ENCODE assay signal across 17 cellular contexts in the genomic region with DNA sequence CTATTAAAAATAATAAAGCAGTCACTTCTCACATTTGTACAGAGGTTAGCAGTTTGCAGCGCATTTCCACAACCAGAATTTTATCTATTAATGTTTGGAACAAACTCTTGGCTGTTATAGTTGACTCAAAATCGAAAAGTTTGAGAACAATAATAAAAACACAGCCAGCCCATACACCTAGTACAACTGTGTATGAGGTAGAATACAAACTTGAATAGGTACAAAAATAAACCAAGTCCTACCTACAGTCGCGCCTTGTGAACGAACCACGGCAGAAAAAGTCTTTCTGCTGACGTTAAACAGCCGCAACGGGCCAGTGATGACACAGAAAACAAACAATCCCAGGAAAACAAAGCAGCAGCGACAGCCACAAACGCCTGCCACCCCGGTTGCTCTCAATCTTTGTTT. TPM values are rescaled to one million over a fixed set of nuclear protein-coding genes. Genes with fewer than 3 reads are reported as not detected.
DNase-seq lines count a peak whose midpoint lies in the region; ATAC-seq and TF ChIP-seq lines count a peak whose summit lies in the region.
"Had no signal": no experiment of that assay in that cellular context is flagged by ENCODE, and none has a peak within 500 bp of the region (broad histone marks: within the 10 kb centered on the region; RNA-seq: fewer than 3 reads in every experiment).

No MANE protein-coding gene starts in this region.

- intact Hi-C loops in CD8-positive, alpha-beta T cell (cut with DNase I, micrococcal nuclease) = loop anchor here in 1 of 2 experiments (10.0 kb wide), 1 partner anchor 2001 kb away; a partner anchor contains a TSS
- intact Hi-C loops in left ventricle myocardium inferior (cut with micrococcal nuclease) = no loop called here

- H3K4me3 Mint-ChIP-seq in CD8-positive, alpha-beta T cell = peak overlapping the region; percentile 63
- peak overlapping the region; percentile 41 for H3K4me3 Mint-ChIP-seq in central memory CD8-positive, alpha-beta T cell
- no peak overlapping the region for H3K4me3 Mint-ChIP-seq in chondrocyte (ENCODE audit: unreplicated experiment)

- H3K36me3 ChIP-seq in CD8-positive, alpha-beta T cell (ENCODE audit: insufficient read depth, low read length) = no peaks in the 10 kb centered on the region
- H3K36me3 ChIP-seq in HUES6 (ENCODE audit: control insufficient read depth, insufficient read depth, low read length) (no peaks in the 10 kb centered on the region), left ventricle myocardium inferior (no peaks in the 10 kb centered on the region)
- H3K36me3 ChIP-seq: MG63, WERI-Rb-1 had no signal

- peak in 1 of 7 experiments; percentile 35 for DNase-seq in CD8-positive, alpha-beta T cell
- no peak for DNase-seq in central memory CD8-positive, alpha-beta T cell (ENCODE audit: low spot score in 2 of 2)
- peak; percentile 64 for DNase-seq in mesenteric fat pad (ENCODE audit: low spot score)
- DNase-seq in chondrocyte (ENCODE audit: low spot score) = no peak
- DNase-seq in left ventricle myocardium inferior = no peak
- no peak for DNase-seq in NCI-H774 (lab: John Stamatoyannopoulos, UW)
- DNase-seq: activated naive CD4-positive, alpha-beta T cell treated with anti-CD3 and anti-CD28 coated beads for 36 hours; Caco-2; MG63; NCI-H510A; SHP77; substantia nigra; WERI-Rb-1 had no signal

- no peaks in the 10 kb centered on the region for H3K36me3 Mint-ChIP-seq in CD8-positive, alpha-beta T cell
- peaks cover 2% of the 10 kb centered on the region for H3K36me3 Mint-ChIP-seq in central memory CD8-positive, alpha-beta T cell (ENCODE audit: insufficient read depth)
- H3K36me3 Mint-ChIP-seq in chondrocyte (ENCODE audit: low read depth) = peaks cover 5% of the 10 kb centered on the region

- peak; percentile 35 for ATAC-seq in CD8-positive, alpha-beta T cell
- ATAC-seq in central memory CD8-positive, alpha-beta T cell (replicated peaks; ENCODE audit: extremely low read depth, poor library complexity, severe bottlenecking) = no peak
- ATAC-seq in GM18873 (IDR thresholded peaks at IDR 0.05; ENCODE audit: low FRiP score, unreplicated experiment) = no peak

- peaks cover 66% of the 10 kb centered on the region for H3K27me3 ChIP-seq in CD8-positive, alpha-beta T cell (ENCODE audit: insufficient read depth, low read length)
- peaks cover 100% of the 10 kb centered on the region for H3K27me3 ChIP-seq in HUES6 (ENCODE audit: control insufficient read depth, insufficient read depth, low read length)
- H3K27me3 ChIP-seq in left ventricle myocardium inferior (ENCODE audit: low read depth) = peaks cover 100% of the 10 kb centered on the region
- H3K27me3 ChIP-seq: MG63 had no signal

- H3K9me3 ChIP-seq in CD8-positive, alpha-beta T cell (ENCODE audit: low read length) = no peaks in the 10 kb centered on the region
- H3K9me3 ChIP-seq in HUES6 (ENCODE audit: control insufficient read depth, insufficient read depth, low read depth, low read length) = no peaks in the 10 kb centered on the region
- no peaks in the 10 kb centered on the region for H3K9me3 ChIP-seq in left ventricle myocardium inferior (replicated peaks)
- H3K9me3 ChIP-seq: Caco-2, MG63 had no signal

- peaks cover 76% of the 10 kb centered on the region for H3K27me3 Mint-ChIP-seq in CD8-positive, alpha-beta T cell (ENCODE audit: low read depth)
- H3K27me3 Mint-ChIP-seq in central memory CD8-positive, alpha-beta T cell = peaks cover 87% of the 10 kb centered on the region
- H3K27me3 Mint-ChIP-seq in chondrocyte (ENCODE audit: low read depth) = peaks cover 81% of the 10 kb centered on the region

- no peak overlapping the region for H3K27ac ChIP-seq in CD8-positive, alpha-beta T cell (ENCODE audit: low read depth, low read length)
- H3K27ac ChIP-seq in HUES6 (ENCODE audit: low read depth, low read length) = no peak overlapping the region
- no peak overlapping the region for H3K27ac ChIP-seq in left ventricle myocardium inferior (replicated peaks)
- H3K27ac ChIP-seq: HL-60, WERI-Rb-1 had no signal

- peaks cover 35% of the 10 kb centered on the region for H3K4me1 Mint-ChIP-seq in CD8-positive, alpha-beta T cell (ENCODE audit: low read depth)
- H3K4me1 Mint-ChIP-seq in central memory CD8-positive, alpha-beta T cell = peaks cover 9% of the 10 kb centered on the region
- peaks cover 11% of the 10 kb centered on the region for H3K4me1 Mint-ChIP-seq in chondrocyte (ENCODE audit: low read depth)

- no peak overlapping the region for H3K9ac ChIP-seq in HUES6 (ENCODE audit: low read length)

- H3K4me1 ChIP-seq in CD8-positive, alpha-beta T cell (ENCODE audit: insufficient read depth, low read length) = peaks cover 40% of the 10 kb centered on the region
- H3K4me1 ChIP-seq in HUES6 (ENCODE audit: control insufficient read depth, insufficient read depth, low read length) (peaks cover 48% of the 10 kb centered on the region), left ventricle myocardium inferior (peaks cover 49% of the 10 kb centered on the region)

- H3K9me3 Mint-ChIP-seq in CD8-positive, alpha-beta T cell = no peaks in the 10 kb centered on the region
- H3K9me3 Mint-ChIP-seq in central memory CD8-positive, alpha-beta T cell = no peaks in the 10 kb centered on the region
- H3K9me3 Mint-ChIP-seq in chondrocyte (ENCODE audit: low read depth) = no peaks in the 10 kb centered on the region
- H3K9me3 Mint-ChIP-seq: activated naive CD4-positive, alpha-beta T cell treated with anti-CD3 and anti-CD28 coated beads for 36 hours had no signal

- POLR2A ChIA-PET in CD8-positive, alpha-beta T cell (lab: Charles Lee) = no interaction called here

- CTCF ChIA-PET in CD8-positive, alpha-beta T cell (lab: Charles Lee) = interaction anchor here (0.8 to 1.3 kb wide), 2 partner anchors 28 to 811 kb away, joined by 3 to 4 read pairs; no protein-coding TSS in a partner anchor

- H3K4me3 ChIP-seq in CD8-positive, alpha-beta T cell (ENCODE audit: low read depth, low read length) = no peak overlapping the region
- H3K4me3 ChIP-seq in HUES6 (ENCODE audit: low read depth, low read length) (peak overlapping the region; percentile 55), left ventricle myocardium inferior (no peak overlapping the region)
- H3K4me3 ChIP-seq: MG63 had no signal

- TF ChIP-seq CTCF in CD8-positive, alpha-beta T cell (IDR thresholded peaks at IDR 0.05) = no peak
- TF ChIP-seq CTCF in chondrocyte (IDR thresholded peaks at IDR 0.05) (no peak), left ventricle myocardium inferior (IDR thresholded peaks at IDR 0.05; ENCODE audit: borderline replicate concordance) (no peak)

- H3K27ac Mint-ChIP-seq in CD8-positive, alpha-beta T cell = no peak overlapping the region
- no peak overlapping the region for H3K27ac Mint-ChIP-seq in central memory CD8-positive, alpha-beta T cell (ENCODE audit: low read depth)
- H3K27ac Mint-ChIP-seq in chondrocyte (ENCODE audit: unreplicated experiment) = no peak overlapping the region
- H3K27ac Mint-ChIP-seq: activated naive CD4-positive, alpha-beta T cell treated with anti-CD3 and anti-CD28 coated beads for 36 hours had no signal

RNA-seq across cellular contexts. Expression of a gene that starts 3.2 kb away (rescaled TPM):
- total RNA-seq in CD8-positive, alpha-beta T cell = under 1 TPM in 1 of 2 experiments, not detected in 1; 0.11 TPM
- total RNA-seq in mesenteric fat pad (not detected), chondrocyte (0.18 to 0.22 TPM in 2 of 3 replicates, not detected in the other), left ventricle myocardium inferior (not detected)
- total RNA-seq: activated naive CD4-positive, alpha-beta T cell treated with anti-CD3 and anti-CD28 coated beads for 36 hours; mononuclear cell had no signal

RNA-seq across cellular contexts. Expression of a gene that starts 3.3 kb away (rescaled TPM):
- not detected for total RNA-seq in CD8-positive, alpha-beta T cell
- not detected for total RNA-seq in mesenteric fat pad
- 0.17 to 0.28 TPM in 2 of 3 replicates, not detected in the other for total RNA-seq in chondrocyte
- total RNA-seq in left ventricle myocardium inferior = not detected
- total RNA-seq: activated naive CD4-positive, alpha-beta T cell treated with anti-CD3 and anti-CD28 coated beads for 36 hours had no signal
